35 cellular contexts compared by ENCODE assay signal in genomic region chr1:55412060-55412459, GRCh38.
"Had no signal": no experiment of that assay in that cellular context is flagged by ENCODE, and none has a peak within 500 bp of the region (broad histone marks: within the 10 kb centered on the region; RNA-seq: fewer than 3 reads in every experiment).

No MANE protein-coding gene starts in this region.

- H3K4me3 ChIP-seq: MG63 had no signal

- DNase-seq: Karpas-422, Kasumi-1, MG63, MM.1S, MV-4-11, NCI-H1048, NCI-H1092, NCI-H1092 treated with DMSO at 0.1 percent for 48 hours, NCI-H1105, NCI-H1105 treated with DMSO at 0.1 percent for 48 hours, NCI-H1417, NCI-H1417 treated with DMSO at 0.1 percent for 48 hours, NCI-H1436, NCI-H1436 treated with DMSO at 0.1 percent for 48 hours, NCI-H146, NCI-H1694, NCI-H1694 treated with DMSO at 0.1 percent for 48 hours, NCI-H187, NCI-H187 treated with DMSO at 0.1 percent for 48 hours, NCI-H1930, NCI-H2029, NCI-H2029 treated with DMSO at 0.1 percent for 48 hours, NCI-H2081, NCI-H2081 treated with DMSO at 0.1 percent for 48 hours, NCI-H2107, NCI-H2171, NCI-H2171 treated with DMSO at 0.1 percent for 48 hours, NCI-H2227 treated with DMSO at 0.1 percent for 48 hours, NCI-H226, NCI-H345, NCI-H446, NCI-H446 treated with DMSO at 0.1 percent for 48 hours, NCI-H510A, NCI-H510A treated with DMSO at 0.1 percent for 48 hours, NCI-H524 had no signal

- H3K9me3 ChIP-seq: MG63 had no signal

- H3K36me3 ChIP-seq: MG63 had no signal
